ENCODE assay signal across 1 cellular context in the genomic region with DNA sequence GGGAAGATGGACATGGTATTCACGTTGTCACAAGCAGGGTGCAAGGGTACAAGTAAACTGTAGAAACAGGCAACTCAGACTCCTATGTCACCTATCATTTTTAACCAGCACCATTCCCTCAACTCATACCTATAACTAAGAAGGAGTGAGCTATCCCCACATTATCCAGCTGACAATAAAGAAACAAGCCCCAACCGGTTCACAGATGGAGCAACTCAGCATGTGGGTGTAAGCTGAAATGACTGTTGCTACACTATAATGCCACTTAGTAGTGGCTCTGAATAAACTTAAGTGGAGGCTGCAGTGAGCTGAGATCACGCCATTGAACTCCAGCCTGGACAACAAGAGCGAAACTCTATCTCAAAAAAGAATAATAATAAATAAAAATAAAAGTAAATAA.
TF ChIP-seq lines count a peak whose summit lies in the region.

No MANE protein-coding gene starts in this region.

TF ChIP-seq in H1, 55 proteins besides CTCF, POLR2A, EP300 and RAD21:
- TF ChIP-seq CEBPB (IDR thresholded peaks at IDR 0.05; ENCODE audit: low read depth, low read length) (no peak), CREB1 (IDR thresholded peaks at IDR 0.05) (no peak), E2F6 (IDR thresholded peaks at IDR 0.05) (no peak)
